ENCODE assay signal across 9 cellular contexts in genomic region chr16:50195276-50195675, GRCh38. TPM values are rescaled to one million over a fixed set of nuclear protein-coding genes. Genes with fewer than 3 reads are reported as not detected.
DNase-seq lines count a peak whose midpoint lies in the region; ATAC-seq, FAIRE-seq and TF ChIP-seq lines count a peak whose summit lies in the region.
"Had no signal": no experiment of that assay in that cellular context is flagged by ENCODE, and none has a peak within 500 bp of the region (broad histone marks: within the 10 kb centered on the region; RNA-seq: fewer than 3 reads in every experiment).

No MANE protein-coding gene starts in this region.

- WGBS in GM23248 (ENCODE audit: low coverage in 1 of 2, low lambda C conversion rate in 2 of 2, missing lambda C conversion rate in 2 of 2), 2 experiments = 3 to 8% methylated on average over 2 of the region's 2 CpGs

- H3K27me3 Mint-ChIP-seq in astrocyte (ENCODE audit: low read depth, unreplicated experiment) = no peaks in the 10 kb centered on the region

- no peak overlapping the region for H3K4me3 Mint-ChIP-seq in astrocyte (ENCODE audit: unreplicated experiment)

- H3K9me3 ChIP-seq in GM23248 (ENCODE audit: low read depth) (no peaks in the 10 kb centered on the region), astrocyte (ENCODE audit: insufficient read depth, low read depth, low read length) (no peaks in the 10 kb centered on the region), mucosa of descending colon (no peaks in the 10 kb centered on the region)

- no peaks in the 10 kb centered on the region for H3K9me3 Mint-ChIP-seq in astrocyte (ENCODE audit: unreplicated experiment)

- H3K27me3 ChIP-seq in BJ (ENCODE audit: control insufficient read depth, insufficient read depth, low read length) (no peaks in the 10 kb centered on the region), GM23248 (replicated peaks; ENCODE audit: insufficient read depth) (no peaks in the 10 kb centered on the region), astrocyte (ENCODE audit: insufficient read depth, low read length) (no peaks in the 10 kb centered on the region)

- H4K20me1 ChIP-seq in GM23248 (ENCODE audit: insufficient read depth) (no peaks in the 10 kb centered on the region), astrocyte (ENCODE audit: insufficient read depth, low read length) (peaks cover 3% of the 10 kb centered on the region)

- H3K4me1 ChIP-seq in GM23248 (ENCODE audit: insufficient read depth) = peaks cover 41% of the 10 kb centered on the region
- peaks cover 18% of the 10 kb centered on the region for H3K4me1 ChIP-seq in astrocyte (ENCODE audit: insufficient read depth, low read length)
- no peaks in the 10 kb centered on the region for H3K4me1 ChIP-seq in mucosa of descending colon (ENCODE audit: low read depth)

- CTCF ChIA-PET in BJ (lab: Yijun Ruan, JAX) = no interaction called here

- in situ Hi-C loops in GM23248 (cut with MboI) = no loop called here

- TF ChIP-seq CTCF in BJ (IDR thresholded peaks at IDR 0.05; ENCODE audit: insufficient read depth, low read depth, low read length) = no peak
- no peak for TF ChIP-seq CTCF in astrocyte (IDR thresholded peaks at IDR 0.05; ENCODE audit: insufficient read depth, low read depth, low read length)
- TF ChIP-seq CTCF in mucosa of descending colon (IDR thresholded peaks at IDR 0.05) = no peak

- no peaks in the 10 kb centered on the region for H3K9me2 ChIP-seq in GM23248 (ENCODE audit: insufficient read depth)

- H3K79me2 ChIP-seq in GM23248 (ENCODE audit: insufficient read depth) = peaks cover 90% of the 10 kb centered on the region
- peaks cover 80% of the 10 kb centered on the region for H3K79me2 ChIP-seq in astrocyte (ENCODE audit: insufficient read depth, low read length)

- peak overlapping the region; percentile 1 for H3K27ac Mint-ChIP-seq in astrocyte (ENCODE audit: unreplicated experiment)

- DNase-seq in BJ (ENCODE audit: low read depth) (peak; percentile 21), GM23248 (peak; percentile 68), astrocyte (ENCODE audit: low read depth) (peak; percentile 60), mucosa of descending colon (no peak), NCI-H748 treated with DMSO at 0.1 percent for 48 hours (lab: John Stamatoyannopoulos, UW) (no peak), NCI-H510A treated with DMSO at 0.1 percent for 48 hours (lab: John Stamatoyannopoulos, UW) (no peak), iPS-NIHi7 (ENCODE audit: extremely low spot score) (no peak)

- H3K36me3 ChIP-seq in BJ (ENCODE audit: control insufficient read depth, insufficient read depth, low read length) = no peaks in the 10 kb centered on the region
- no peaks in the 10 kb centered on the region for H3K36me3 ChIP-seq in GM23248 (ENCODE audit: low read depth)
- H3K36me3 ChIP-seq in astrocyte (ENCODE audit: insufficient read depth, low read length) = no peaks in the 10 kb centered on the region
- H3K36me3 ChIP-seq in mucosa of descending colon (ENCODE audit: low read depth) = no peaks in the 10 kb centered on the region

- H3K36me3 Mint-ChIP-seq in astrocyte (ENCODE audit: low read depth, unreplicated experiment) = no peaks in the 10 kb centered on the region

- H3K4me1 Mint-ChIP-seq in astrocyte (ENCODE audit: low read depth, unreplicated experiment) = peaks cover 23% of the 10 kb centered on the region

- FAIRE-seq in astrocyte (lab: Jason Lieb, UNC) = peak; percentile 41

- H3K27ac ChIP-seq in GM23248 = peak overlapping the region; percentile 75
- H3K27ac ChIP-seq in astrocyte (ENCODE audit: low read depth, low read length) = peak overlapping the region; percentile 62
- H3K27ac ChIP-seq: VCaP had no signal

- H3K4me2 ChIP-seq in GM23248 (ENCODE audit: unreplicated experiment) (peak overlapping the region; percentile 94), astrocyte (ENCODE audit: low read length) (peak overlapping the region; percentile 79)

- H2AFZ ChIP-seq in GM23248 (peak overlapping the region; percentile 18; the same call in 1 of the 2 replicates), astrocyte (ENCODE audit: low read depth, low read length) (no peak overlapping the region)

- intact Hi-C loops in mucosa of descending colon (cut with DNase I, micrococcal nuclease) = no loop called here

- ATAC-seq in mucosa of descending colon (peak; percentile 38), GM21360 (IDR thresholded peaks at IDR 0.05; ENCODE audit: unreplicated experiment) (no peak)

- H3K4me3 ChIP-seq in BJ (ENCODE audit: low read depth, low read length) (no peak overlapping the region), GM23248 (peak overlapping the region; percentile 63), astrocyte (ENCODE audit: insufficient read depth, low read depth, low read length) (peak overlapping the region; percentile 27), mucosa of descending colon (no peak overlapping the region)

- H3K9ac ChIP-seq in GM23248 (peak overlapping the region; percentile 52), astrocyte (ENCODE audit: low read length) (peak overlapping the region; percentile 43)

- H3F3A ChIP-seq in GM23248 (ENCODE audit: insufficient read depth) = peaks cover 35% of the 10 kb centered on the region

- POLR2A ChIA-PET in BJ (lab: Charles Lee) = interaction anchor here (0.7 kb wide), 1 partner anchor 10 kb away, joined by 3 read pairs; no protein-coding TSS in a partner anchor

RNA-seq across cellular contexts. Expression of gene TENT4B, which starts 42.2 kb away (rescaled TPM):
- polyA plus RNA-seq in BJ (2011; rRNA removed) (7.2 and 9.9 TPM in 2 replicates), GM23248 (2016; fragmentation: Nextera tagmentation; extraction: Ambion mirVana) (7.4 and 7.8 TPM in 2 replicates)
- polyA minus RNA-seq in BJ (2011; rRNA and poly(A)+ RNA removed) = 8.4 and 8.5 TPM in 2 replicates
- 12.6 and 16.7 TPM in 2 replicates for total RNA-seq in GM23248 (2014; rRNA removed; shearing (Covaris generic))
- total RNA-seq in astrocyte (16.1 and 17.0 TPM in 2 replicates), mucosa of descending colon (10 to 100 TPM; 10.6 to 20.0 (median 11.5) TPM)

Comparison
In these comparisons a context has a peak if more than half of its experiments do, and no peak if none do; other contexts are left out.
1. DNase-seq: peak in BJ (single experiment), GM23248 (single experiment) and astrocyte (single experiment); none in mucosa of descending colon (0 of 3), NCI-H748 treated with DMSO at 0.1 percent for 48 hours (single experiment), NCI-H510A treated with DMSO at 0.1 percent for 48 hours (single experiment) and iPS-NIHi7 (single experiment).
2. H3K4me3 ChIP-seq: peak in GM23248 (single experiment) and astrocyte (single experiment); none in BJ (single experiment) and mucosa of descending colon (single experiment).